ENCODE assay signal across 15 cellular contexts in the genomic region with DNA sequence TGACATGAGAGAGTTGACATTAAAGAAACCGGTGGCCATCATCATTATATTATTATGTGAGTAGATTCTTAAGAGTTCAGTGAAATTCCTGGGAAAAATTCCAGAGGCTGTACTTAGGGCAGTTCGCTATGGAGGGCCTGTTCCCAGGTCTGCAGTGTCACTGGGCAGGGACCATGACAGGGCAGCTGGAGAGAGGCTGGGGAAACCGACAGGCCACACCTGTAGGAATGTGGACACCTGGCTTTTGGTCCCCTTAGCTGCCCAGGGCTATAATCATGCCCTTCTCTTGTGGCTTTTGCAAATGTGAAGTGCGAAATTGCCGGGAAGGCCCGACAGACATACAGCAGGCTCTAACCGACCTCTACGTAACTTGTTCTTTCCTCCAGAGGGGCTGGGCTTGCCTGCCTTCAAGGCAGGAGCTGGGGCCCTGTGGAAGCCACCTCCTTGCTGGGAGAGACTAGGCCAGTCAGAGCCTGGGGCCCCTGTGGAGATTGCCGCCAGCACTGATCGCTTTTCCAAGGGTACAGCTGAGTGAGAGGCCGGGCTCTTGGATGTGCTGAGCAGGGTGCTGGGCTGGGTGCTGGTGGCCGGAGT. TPM values are rescaled to one million over a fixed set of nuclear protein-coding genes. Genes with fewer than 3 reads are reported as not detected.
DNase-seq lines count a peak whose midpoint lies in the region; ATAC-seq and TF ChIP-seq lines count a peak whose summit lies in the region.
"Had no signal": no experiment of that assay in that cellular context is flagged by ENCODE, and none has a peak within 500 bp of the region (broad histone marks: within the 10 kb centered on the region; RNA-seq: fewer than 3 reads in every experiment).

No MANE protein-coding gene starts in this region.

- ATAC-seq in T-helper 17 cell, result no peak
- ATAC-seq in HG02798 (IDR thresholded peaks at IDR 0.05; ENCODE audit: poor library complexity, unreplicated experiment), result no peak

- H2BK5ac ChIP-seq in trophoblast cell (ENCODE audit: low read depth, low read length, poor library complexity), result peak overlapping the region; percentile 16

- H3K4ac ChIP-seq in trophoblast cell (ENCODE audit: low read depth, low read length), result no peak overlapping the region

- intact Hi-C loops in CD14-positive monocyte (cut with micrococcal nuclease), result no loop called here

- H3K9me3 Mint-ChIP-seq in CD14-positive monocyte, result no peaks in the 10 kb centered on the region
- H3K9me3 Mint-ChIP-seq: activated CD4-positive, alpha-beta memory T cell treated with anti-CD3 and anti-CD28 coated beads for 36 hours had no signal

- H3K27ac ChIP-seq in right atrium auricular region (peak overlapping the region; percentile 58 to 71), trophoblast cell (ENCODE audit: low read depth, low read length) (peak overlapping the region; percentile 77)
- H3K27ac ChIP-seq: epithelial cell of prostate had no signal

- H2BK12ac ChIP-seq in trophoblast cell (ENCODE audit: low read length), result no peak overlapping the region

- no peak overlapping the region for H3K4me3 Mint-ChIP-seq in CD14-positive monocyte
- H3K4me3 Mint-ChIP-seq in T-helper 17 cell, result no peak overlapping the region
- H3K4me3 Mint-ChIP-seq: activated CD4-positive, alpha-beta memory T cell treated with anti-CD3 and anti-CD28 coated beads for 36 hours had no signal

- peak overlapping the region; percentile 20 for H4K91ac ChIP-seq in trophoblast cell (ENCODE audit: low read depth, low read length)

- TF ChIP-seq CTCF in CD14-positive monocyte (IDR thresholded peaks at IDR 0.05) (no peak), right atrium auricular region (IDR thresholded peaks at IDR 0.05) (no peak)

- H3K18ac ChIP-seq in trophoblast cell (ENCODE audit: low read length), result no peak overlapping the region

- no CpG with 5 or more reads among the region's 12 CpGs for WGBS in trophoblast cell (ENCODE audit: extremely low coverage, insufficient coverage, insufficient read length)

- H3K4me2 ChIP-seq in trophoblast cell (ENCODE audit: low read length), result no peak overlapping the region

- H3K4me1 Mint-ChIP-seq in CD14-positive monocyte (no peaks in the 10 kb centered on the region), T-helper 17 cell (peaks cover 3% of the 10 kb centered on the region)

- H2AK5ac ChIP-seq in trophoblast cell (ENCODE audit: low read length), result no peak overlapping the region

- no peak overlapping the region for H4K8ac ChIP-seq in trophoblast cell (ENCODE audit: low read depth, low read length)

- H2AFZ ChIP-seq in trophoblast cell (ENCODE audit: insufficient read depth, low read length, poor library complexity), result no peak overlapping the region

- no peak overlapping the region for H3K4me3 ChIP-seq in right atrium auricular region
- no peak overlapping the region for H3K4me3 ChIP-seq in trophoblast cell (ENCODE audit: low read depth, low read length)

- peaks cover 0 to 50% of the 10 kb centered on the region in 2 donors for H3K4me1 ChIP-seq in right atrium auricular region
- peaks cover 33 to 40% of the 10 kb centered on the region in 2 experiments for H3K4me1 ChIP-seq in trophoblast cell (ENCODE audit: control insufficient read depth in 1 of 2, insufficient read depth in 2 of 2, low read length in 2 of 2)

- H3K79me2 ChIP-seq in trophoblast cell (ENCODE audit: control insufficient read depth, insufficient read depth, low read length, poor library complexity), result peaks cover 2% of the 10 kb centered on the region

- H3K9me3 ChIP-seq in T-helper 17 cell (ENCODE audit: control insufficient read depth, low read length, poor library complexity, severe bottlenecking) (no peaks in the 10 kb centered on the region), right atrium auricular region (no peaks in the 10 kb centered on the region), trophoblast cell (ENCODE audit: insufficient read depth, low read depth, low read length) (no peaks in the 10 kb centered on the region)

- peaks cover 18% of the 10 kb centered on the region for H3K79me1 ChIP-seq in trophoblast cell (ENCODE audit: low read length)

- H2BK120ac ChIP-seq in trophoblast cell (ENCODE audit: insufficient read depth, low read length, poor library complexity), result peak overlapping the region; percentile 37

- no peak overlapping the region for H3K27ac Mint-ChIP-seq in CD14-positive monocyte
- H3K27ac Mint-ChIP-seq in T-helper 17 cell, result peak overlapping the region; percentile 32
- H3K27ac Mint-ChIP-seq: activated CD4-positive, alpha-beta memory T cell treated with anti-CD3 and anti-CD28 coated beads for 36 hours had no signal

- H3K27me3 Mint-ChIP-seq in CD14-positive monocyte (ENCODE audit: low read depth in 3 of 3), result no peaks in the 10 kb centered on the region
- H3K27me3 Mint-ChIP-seq in T-helper 17 cell, result peaks cover 18% of the 10 kb centered on the region

- H3K36me3 ChIP-seq in right atrium auricular region (no peaks in the 10 kb centered on the region), trophoblast cell (ENCODE audit: control insufficient read depth in 1 of 2, insufficient read depth in 2 of 2, low read length in 2 of 2) (no peaks in the 10 kb centered on the region)

- H4K12ac ChIP-seq in trophoblast cell (ENCODE audit: low read depth, low read length), result no peak overlapping the region

- H3K23ac ChIP-seq in trophoblast cell (ENCODE audit: low read length), result no peak overlapping the region

- H3K27me3 ChIP-seq in right atrium auricular region (no peaks in the 10 kb centered on the region), trophoblast cell (ENCODE audit: insufficient read depth, low read length) (no peaks in the 10 kb centered on the region)

- peak; percentile 30 for DNase-seq in CD14-positive monocyte (ENCODE audit: low spot score)
- no peak for DNase-seq in T-helper 17 cell
- no peak for DNase-seq in right atrium auricular region (ENCODE audit: low spot score)
- DNase-seq in trophoblast cell, result peak; percentile 59 to 65
- DNase-seq in DMS153 treated with DMSO at 0.1 percent for 48 hours (lab: John Stamatoyannopoulos, UW; ENCODE audit: unreplicated experiment), result no peak
- no peak for DNase-seq in NCI-H748 treated with DMSO at 0.1 percent for 48 hours (lab: John Stamatoyannopoulos, UW)
- no peak for DNase-seq in NCI-H69 (lab: John Stamatoyannopoulos, UW)
- DNase-seq: activated CD4-positive, alpha-beta memory T cell treated with anti-CD3 and anti-CD28 coated beads for 36 hours; activated gamma-delta T cell treated with Interleukin-2 at 50 U/mL for 16 hours; DMS79; NCI-H1105 treated with DMSO at 0.1 percent for 48 hours; NCI-H446 treated with DMSO at 0.1 percent for 48 hours; T-helper 9 cell had no signal

- peak overlapping the region; percentile 18 for H3K14ac ChIP-seq in trophoblast cell (ENCODE audit: low read length)

- H3K36me3 Mint-ChIP-seq in CD14-positive monocyte (no peaks in the 10 kb centered on the region), T-helper 17 cell (ENCODE audit: low read depth) (no peaks in the 10 kb centered on the region)
- H3K36me3 Mint-ChIP-seq: activated CD4-positive, alpha-beta memory T cell treated with anti-CD3 and anti-CD28 coated beads for 36 hours had no signal

- H3K9ac ChIP-seq in trophoblast cell (ENCODE audit: low read length), result no peak overlapping the region

RNA-seq across cellular contexts. Expression of a gene that starts 31.2 kb away (rescaled TPM):
- polyA plus RNA-seq in CD14-positive monocyte, result not detected
- total RNA-seq in T-helper 17 cell (not detected), right atrium auricular region (1 to 10 TPM; 1.5 to 3.5 TPM)
- 2.7 and 3.4 TPM in 2 replicates for polyA plus RNA-seq in trophoblast cell (2013)
- total RNA-seq: activated CD4-positive, alpha-beta memory T cell treated with anti-CD3 and anti-CD28 coated beads for 36 hours had no signal

Comparison
In these comparisons a context has a peak if more than half of its experiments do, and no peak if none do; other contexts are left out.
1. DNase-seq: peak in CD14-positive monocyte (single experiment) and trophoblast cell (2 of 2); none in T-helper 17 cell (0 of 3), right atrium auricular region (single experiment), DMS153 treated with DMSO at 0.1 percent for 48 hours (single experiment), NCI-H748 treated with DMSO at 0.1 percent for 48 hours (single experiment) and NCI-H69 (single experiment).